28 cellular contexts compared by ENCODE assay signal in the genomic region with DNA sequence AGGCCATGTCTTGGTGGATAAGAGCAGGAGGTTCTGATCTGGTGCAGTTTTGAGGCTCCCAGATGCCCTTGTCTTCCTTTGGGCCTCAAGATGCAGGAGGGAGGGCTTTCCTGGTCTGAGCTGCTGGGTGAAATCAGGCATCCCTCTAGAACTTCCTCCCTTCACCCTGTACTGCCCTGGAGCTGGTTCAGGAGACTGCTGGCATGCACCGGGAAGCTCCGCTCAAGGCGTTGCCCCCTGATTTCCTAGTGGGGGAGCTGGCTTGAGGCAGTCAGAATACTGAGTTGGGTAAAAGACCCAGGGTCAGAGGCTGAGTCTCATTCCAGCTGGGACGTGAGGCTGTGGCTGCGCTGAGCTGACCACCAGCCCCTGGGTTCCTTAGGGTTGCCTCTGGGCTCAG. TPM values are rescaled to one million over a fixed set of nuclear protein-coding genes. Genes with fewer than 3 reads are reported as not detected.
"Had no signal": no experiment of that assay in that cellular context is flagged by ENCODE, and none has a peak within 500 bp of the region (broad histone marks: within the 10 kb centered on the region; RNA-seq: fewer than 3 reads in every experiment).

No MANE protein-coding gene starts in this region.

- H3K4me3 ChIP-seq: MG63, SJSA1, SK-N-MC had no signal

- H3K27me3 ChIP-seq: MG63 had no signal

- ATAC-seq: HepG2, Panc1, PC-3, Right ventricle myocardium inferior had no signal

- H3K27ac ChIP-seq: RWPE1, SJSA1, SK-N-MC had no signal

- DNase-seq: IMR-90, Karpas-422, KG1, MG63, NCI-H1092, NCI-H1105 treated with DMSO at 0.1 percent for 48 hours, NCI-H1417 treated with DMSO at 0.1 percent for 48 hours, NCI-H146, NCI-H1694 treated with DMSO at 0.1 percent for 48 hours, NCI-H1930, NCI-H2081, NCI-H2107, NCI-H2171, NCI-H226, NCI-H446, NCI-H510A, NCI-H524 treated with DMSO at 0.1 percent for 48 hours, NCI-H69, NCI-H774, PC-3, SHP77 treated with DMSO at 0.1 percent for 48 hours had no signal

- H3K9me3 ChIP-seq: MG63, SJSA1 had no signal

- H3K4me1 ChIP-seq: SJSA1 had no signal

- H3K36me3 ChIP-seq: MG63, SJSA1 had no signal

RNA-seq across cellular contexts. Expression of gene PHACTR3, which starts 12.0 kb away (rescaled TPM):
- total RNA-seq: HepG2, HT1080, IMR-90, SJSA1 had no signal
- polyA plus RNA-seq: HepG2, IMR-90 had no signal
